ENCODE assay signal across 17 cellular contexts in genomic region chr17:13367154-13367553, GRCh38.
"Had no signal": no experiment of that assay in that cellular context is flagged by ENCODE, and none has a peak within 500 bp of the region (broad histone marks: within the 10 kb centered on the region; RNA-seq: fewer than 3 reads in every experiment).

No MANE protein-coding gene starts in this region.

- H3K4me1 ChIP-seq: esophagus squamous epithelium, gastrocnemius medialis had no signal

- H3K36me3 Mint-ChIP-seq: immature natural killer cell, natural killer cell had no signal

- ATAC-seq: gastrocnemius medialis, left cardiac atrium, left ventricle myocardium superior, natural killer cell, sciatic nerve had no signal

- H3K27me3 ChIP-seq: gastrocnemius medialis had no signal

- H3K27me3 Mint-ChIP-seq: dendritic cell treated with granulocyte-macrophage colony-stimulating factor and Interleukin-4, amounts not matched to agents 40 ng/mL and 50 ng/mL, for 4 days had no signal

- H3K36me3 ChIP-seq: esophagus squamous epithelium, gastrocnemius medialis had no signal

- H3K27ac Mint-ChIP-seq: dendritic cell treated with granulocyte-macrophage colony-stimulating factor and Interleukin-4, amounts not matched to agents 40 ng/mL and 50 ng/mL, for 4 days; immature natural killer cell; natural killer cell had no signal

- DNase-seq: caudate nucleus; esophagus squamous epithelium; gastrocnemius medialis; immature natural killer cell; kidney; left cardiac atrium; left ventricle myocardium superior; mammary epithelial cell; natural killer cell; posterior cingulate gyrus; stimulated activated naive CD4-positive, alpha-beta T cell; trophoblast cell had no signal

- H3K9me3 ChIP-seq: esophagus squamous epithelium, gastrocnemius medialis had no signal

- H3K4me1 Mint-ChIP-seq: immature natural killer cell, natural killer cell had no signal

- H3K4me3 ChIP-seq: esophagus squamous epithelium, gastrocnemius medialis, skin epidermis had no signal

- H3K4me3 Mint-ChIP-seq: dendritic cell treated with granulocyte-macrophage colony-stimulating factor and Interleukin-4, amounts not matched to agents 40 ng/mL and 50 ng/mL, for 4 days; immature natural killer cell; natural killer cell; neural crest cell had no signal

- FAIRE-seq: kidney, urothelium cell line had no signal

- H3K27ac ChIP-seq: esophagus squamous epithelium, gastrocnemius medialis, skin epidermis had no signal

- H3K9me3 Mint-ChIP-seq: dendritic cell treated with granulocyte-macrophage colony-stimulating factor and Interleukin-4, amounts not matched to agents 40 ng/mL and 50 ng/mL, for 4 days; immature natural killer cell; neural crest cell had no signal
